Comparison of ENCODE assay signal across 9 cellular contexts in the genomic region with DNA sequence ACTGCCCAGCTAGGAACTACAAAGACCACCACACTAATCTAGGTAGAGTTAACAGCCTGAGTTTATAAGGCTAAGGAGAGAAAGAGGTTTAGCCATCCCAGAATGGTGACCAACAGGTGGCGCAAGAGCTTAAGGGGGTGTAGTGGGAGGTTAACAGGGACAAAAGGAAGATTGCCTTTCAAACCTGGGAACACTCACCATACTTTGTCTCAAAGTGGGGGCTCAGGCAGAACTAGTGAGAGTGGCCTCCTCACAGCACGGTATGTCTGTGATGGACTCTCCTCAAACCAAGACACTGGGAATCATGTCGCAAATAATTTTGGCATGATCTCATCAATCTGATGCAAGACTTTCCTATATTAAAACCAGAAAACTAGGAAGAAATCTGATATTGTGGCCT. TPM values are rescaled to one million over a fixed set of nuclear protein-coding genes. Genes with fewer than 3 reads are reported as not detected.
DNase-seq lines count a peak whose midpoint lies in the region; ATAC-seq and TF ChIP-seq lines count a peak whose summit lies in the region.
"Had no signal": no experiment of that assay in that cellular context is flagged by ENCODE, and none has a peak within 500 bp of the region (broad histone marks: within the 10 kb centered on the region; RNA-seq: fewer than 3 reads in every experiment).

No MANE protein-coding gene starts in this region.

- no peaks in the 10 kb centered on the region for H3K27me3 ChIP-seq in DOHH2 (ENCODE audit: control insufficient read depth, low read length)
- no peaks in the 10 kb centered on the region for H3K27me3 ChIP-seq in tibial artery

- no peak overlapping the region for H3K4me3 ChIP-seq in DOHH2 (ENCODE audit: low read length)
- H3K4me3 ChIP-seq in mucosa of descending colon = no peak overlapping the region
- no peak overlapping the region for H3K4me3 ChIP-seq in tibial artery

- H3K27ac Mint-ChIP-seq in WTC11 = peak overlapping the region; percentile 82
- H3K27ac Mint-ChIP-seq: T-helper 1 cell treated with Interleukin-12 subunit alpha and Interleukin-12 subunit beta and Interleukin-4 antibody, amounts not matched to agents 30 μg/mL and 1 μg/mL, for 36 hours had no signal

- H3K9me3 Mint-ChIP-seq in WTC11 = no peaks in the 10 kb centered on the region
- H3K9me3 Mint-ChIP-seq: T-helper 1 cell treated with Interleukin-12 subunit alpha and Interleukin-12 subunit beta and Interleukin-4 antibody, amounts not matched to agents 30 μg/mL and 1 μg/mL, for 36 hours had no signal

- H3K4me2 ChIP-seq in DOHH2 (ENCODE audit: low read length) = no peak overlapping the region

- H3K27ac ChIP-seq in DOHH2 (ENCODE audit: low read depth, low read length) (no peak overlapping the region), tibial artery (peak overlapping the region in 1 of 2 donors; percentile 27)

- in situ Hi-C loops in KBM-7 (cut with MboI; ENCODE audit: low pct_unique_long_range_greater_than_20kb, low sequenced_read_pairs) = no loop called here

- H3K36me3 ChIP-seq in DOHH2 (ENCODE audit: control insufficient read depth, low read length) = peaks cover 98% of the 10 kb centered on the region
- peaks cover 4% of the 10 kb centered on the region for H3K36me3 ChIP-seq in mucosa of descending colon (ENCODE audit: low read depth)
- peaks cover 47 to 69% (median 56%) of the 10 kb centered on the region in 3 donors for H3K36me3 ChIP-seq in tibial artery

- H3K4me1 Mint-ChIP-seq in WTC11 = peaks cover 7% of the 10 kb centered on the region

- no peaks in the 10 kb centered on the region for H3K9me3 ChIP-seq in DOHH2 (ENCODE audit: control insufficient read depth, insufficient read depth, low read length)
- H3K9me3 ChIP-seq in mucosa of descending colon = no peaks in the 10 kb centered on the region
- H3K9me3 ChIP-seq in tibial artery = no peaks in the 10 kb centered on the region

- ATAC-seq in WTC11 (peak; percentile 89), mucosa of descending colon (peak; percentile 76), HG03354 (IDR thresholded peaks at IDR 0.05; ENCODE audit: poor library complexity, severe bottlenecking, unreplicated experiment) (no peak)

- H4K20me1 ChIP-seq in DOHH2 (ENCODE audit: control insufficient read depth, insufficient read depth, low read depth, low read length) = no peaks in the 10 kb centered on the region

- H3K4me1 ChIP-seq in DOHH2 (ENCODE audit: control insufficient read depth, low read length) (no peaks in the 10 kb centered on the region), mucosa of descending colon (ENCODE audit: low read depth) (no peaks in the 10 kb centered on the region), tibial artery (peaks cover 0 to 45% (median 9%) of the 10 kb centered on the region in 4 donors)

- CTCF ChIA-PET in WTC11 (lab: Charles Lee) = interaction anchor here (0.6 to 2.7 kb wide), 20 partner anchors 9 to 617 kb away, joined by 3 to 62 read pairs (median 3); a partner anchor contains a TSS

- POLR2A ChIA-PET in WTC11 (lab: Charles Lee) = interaction anchor here (0.5 to 1.1 kb wide), 2 partner anchors 20 to 103 kb away, joined by 3 to 8 read pairs; no protein-coding TSS in a partner anchor

- no peaks in the 10 kb centered on the region for H3K9me2 ChIP-seq in DOHH2 (replicated peaks; ENCODE audit: control insufficient read depth, low read length)

- DNase-seq in KBM-7 (peak; percentile 74), WTC11 (ENCODE audit: low spot score) (peak; percentile 89), mucosa of descending colon (peak in 2 of 3 donors; percentile 67 to 80), tibial artery (no peak), mucosa of gallbladder (ENCODE audit: low spot score) (no peak)
- peak; percentile 36 for DNase-seq in central memory CD4-positive, alpha-beta T cell

- intact Hi-C loops in mucosa of descending colon (cut with DNase I, micrococcal nuclease) (loop anchor here in 1 of 2 donors (5.0 kb wide), 1 partner anchor 150 kb away; no protein-coding TSS in a partner anchor), tibial artery (cut with DNase I; ENCODE audit: low total_unique reads) (no loop called here)

- no peak overlapping the region for H3K4me3 Mint-ChIP-seq in WTC11
- H3K4me3 Mint-ChIP-seq: T-helper 1 cell treated with Interleukin-12 subunit alpha and Interleukin-12 subunit beta and Interleukin-4 antibody, amounts not matched to agents 30 μg/mL and 1 μg/mL, for 36 hours had no signal

- H3F3A ChIP-seq in DOHH2 (ENCODE audit: control insufficient read depth, insufficient read depth) = peaks cover 59% of the 10 kb centered on the region

- peak; percentile 91 for TF ChIP-seq CTCF in DOHH2 (IDR thresholded peaks at IDR 0.05; ENCODE audit: low read depth, low read length, poor library complexity, severe bottlenecking)
- peak; percentile 59 for TF ChIP-seq CTCF in WTC11 (IDR thresholded peaks at IDR 0.05)
- peak; percentile 47 for TF ChIP-seq CTCF in mucosa of descending colon (IDR thresholded peaks at IDR 0.05)
- TF ChIP-seq CTCF in tibial artery (IDR thresholded peaks at IDR 0.05) = peak; percentile 22 to 23

- H3K36me3 Mint-ChIP-seq in WTC11 = peaks cover 60% of the 10 kb centered on the region

- no peaks in the 10 kb centered on the region for H3K27me3 Mint-ChIP-seq in WTC11 (ENCODE audit: low read depth)

- peaks cover 17% of the 10 kb centered on the region for H3K79me2 ChIP-seq in DOHH2 (ENCODE audit: control insufficient read depth, low read length)

TF ChIP-seq in WTC11, 78 proteins besides CTCF, POLR2A, EP300 and RAD21:
- TF ChIP-seq RELA (CRISPR knock-in tag; IDR thresholded peaks at IDR 0.05; ENCODE audit: borderline replicate concordance) = no peak
- TF ChIP-seq ZNF396 (CRISPR knock-in tag; IDR thresholded peaks at IDR 0.05; ENCODE audit: borderline replicate concordance) = no peak
- TF ChIP-seq ZNF219 (CRISPR knock-in tag; IDR thresholded peaks at IDR 0.05; ENCODE audit: borderline replicate concordance) = no peak
- no peak for TF ChIP-seq ZNF671 (CRISPR knock-in tag; IDR thresholded peaks at IDR 0.05)

RNA-seq across cellular contexts. Expression of a gene that starts 23.4 kb away (rescaled TPM):
- total RNA-seq in WTC11 (2021) (213 to 253 TPM (median 248 TPM) in 3 replicates), mucosa of descending colon (100 to 1,000 TPM; 175 to 323 (median 190) TPM), mucosa of gallbladder (396 TPM)

Comparison
In these comparisons a context has a peak if more than half of its experiments do, and no peak if none do; other contexts are left out.
1. CTCF ChIP-seq: peak in every context shown above with its lines; median percentile 91 in DOHH2; 59 in WTC11; 47 in mucosa of descending colon; 22 in tibial artery.
2. DNase-seq: peak in KBM-7 (single experiment), WTC11 (single experiment), central memory CD4-positive, alpha-beta T cell (single experiment) and mucosa of descending colon (2 of 3); none in tibial artery (0 of 2) and mucosa of gallbladder (single experiment).